Comparison of ENCODE assay signal across 17 cellular contexts in the genomic region with DNA sequence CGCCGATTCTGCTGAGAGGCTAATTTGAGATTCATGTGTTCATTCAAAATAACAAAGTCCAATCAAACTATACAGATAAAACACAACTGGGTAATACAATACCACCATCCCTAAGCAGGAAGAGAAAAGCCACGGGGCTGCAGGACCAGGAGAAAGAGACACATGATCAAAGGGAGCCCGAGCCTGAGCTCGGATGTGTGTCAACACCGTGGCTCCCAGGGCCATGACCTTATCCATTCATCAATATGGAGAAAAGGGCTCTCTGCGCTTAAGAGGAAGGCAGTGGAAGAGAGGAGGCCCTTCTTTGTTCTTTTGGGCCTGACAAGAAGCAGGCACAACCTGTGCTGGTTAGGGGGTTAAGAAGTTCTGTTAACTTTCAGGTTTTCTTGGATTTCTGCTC.
"Had no signal": no experiment of that assay in that cellular context is flagged by ENCODE, and none has a peak within 500 bp of the region (broad histone marks: within the 10 kb centered on the region; RNA-seq: fewer than 3 reads in every experiment).

No MANE protein-coding gene starts in this region.

- H3K27me3 ChIP-seq: ascending aorta, gastrocnemius medialis, right atrium auricular region, tibial nerve had no signal

- ATAC-seq: activated naive CD8-positive, alpha-beta T cell treated with anti-CD3 and anti-CD28 coated beads, Interleukin-2, amount 50 U/mL, for 24 hours; gastrocnemius medialis; heart right ventricle; left ventricle myocardium superior; stimulated activated effector memory CD8-positive, alpha-beta T cell treated with anti-CD3 and anti-CD28 coated beads, Interleukin-12 subunit alpha, Interleukin-12 subunit beta, amount 100 ng/mL, for 72 hours; WTC11 had no signal

- FAIRE-seq: colon, keratinocyte had no signal

- H3K36me3 Mint-ChIP-seq: stimulated activated effector memory CD8-positive, alpha-beta T cell treated with anti-CD3 and anti-CD28 coated beads, Interleukin-12 subunit alpha, Interleukin-12 subunit beta, amount 100 ng/mL, for 72 hours had no signal

- H3K9me3 Mint-ChIP-seq: activated CD4-positive, alpha-beta T cell treated with anti-CD3 and anti-CD28 coated beads, Interleukin-2, amount 10 ng/mL, durations not matched to agents 24 days and 14 days had no signal

- H3K27ac ChIP-seq: ascending aorta, gastrocnemius medialis, heart right ventricle, right atrium auricular region, tibial nerve had no signal

- H3K4me3 ChIP-seq: ascending aorta, gastrocnemius medialis, heart right ventricle, right atrium auricular region, tibial nerve had no signal

- H3K27ac Mint-ChIP-seq: activated CD4-positive, alpha-beta T cell treated with anti-CD3 and anti-CD28 coated beads, Interleukin-2, amount 10 ng/mL, durations not matched to agents 24 days and 14 days; activated naive CD8-positive, alpha-beta T cell treated with anti-CD3 and anti-CD28 coated beads, Interleukin-2, amount 50 U/mL, for 24 hours; activated T-helper 1 cell treated with anti-CD3 and anti-CD28 coated beads, Interleukin-12 subunit alpha, Interleukin-12 subunit beta, Interleukin-2, Interleukin-4 antibody, amounts not matched to agents 30 ng/mL and 10 ng/mL and 1 ng/mL, durations not matched to agents 14 hours and 24 hours and 36 hours; stimulated activated effector memory CD8-positive, alpha-beta T cell treated with anti-CD3 and anti-CD28 coated beads, Interleukin-12 subunit alpha, Interleukin-12 subunit beta, amount 100 ng/mL, for 72 hours; WTC11 had no signal

- DNase-seq: activated CD4-positive, alpha-beta T cell treated with anti-CD3 and anti-CD28 coated beads, Interleukin-2, amount 10 ng/mL, durations not matched to agents 24 days and 14 days; activated naive CD4-positive, alpha-beta T cell; activated naive CD8-positive, alpha-beta T cell treated with anti-CD3 and anti-CD28 coated beads, Interleukin-2, amount 50 U/mL, for 24 hours; effector CD4-positive, alpha-beta T cell; gastrocnemius medialis; heart right ventricle; left ventricle myocardium superior; mesenchymal stem cell; nucleus accumbens had no signal

- H3K36me3 ChIP-seq: ascending aorta, gastrocnemius medialis, heart right ventricle, right atrium auricular region, tibial nerve had no signal

- H3K4me1 Mint-ChIP-seq: activated CD4-positive, alpha-beta T cell treated with anti-CD3 and anti-CD28 coated beads, Interleukin-2, amount 10 ng/mL, durations not matched to agents 24 days and 14 days; activated naive CD8-positive, alpha-beta T cell treated with anti-CD3 and anti-CD28 coated beads, Interleukin-2, amount 50 U/mL, for 24 hours; stimulated activated effector memory CD8-positive, alpha-beta T cell treated with anti-CD3 and anti-CD28 coated beads, Interleukin-12 subunit alpha, Interleukin-12 subunit beta, amount 100 ng/mL, for 72 hours had no signal

- H3K4me3 Mint-ChIP-seq: activated CD4-positive, alpha-beta T cell treated with anti-CD3 and anti-CD28 coated beads, Interleukin-2, amount 10 ng/mL, durations not matched to agents 24 days and 14 days; activated naive CD8-positive, alpha-beta T cell treated with anti-CD3 and anti-CD28 coated beads, Interleukin-2, amount 50 U/mL, for 24 hours; activated T-helper 1 cell treated with anti-CD3 and anti-CD28 coated beads, Interleukin-12 subunit alpha, Interleukin-12 subunit beta, Interleukin-2, Interleukin-4 antibody, amounts not matched to agents 30 ng/mL and 10 ng/mL and 1 ng/mL, durations not matched to agents 14 hours and 24 hours and 36 hours; stimulated activated effector memory CD8-positive, alpha-beta T cell treated with anti-CD3 and anti-CD28 coated beads, Interleukin-12 subunit alpha, Interleukin-12 subunit beta, amount 100 ng/mL, for 72 hours; WTC11 had no signal

- H3K4me1 ChIP-seq: ascending aorta, gastrocnemius medialis, heart right ventricle, right atrium auricular region, tibial nerve had no signal

- H3K9me3 ChIP-seq: ascending aorta, gastrocnemius medialis, right atrium auricular region had no signal
